ENCODE assay signal across 21 cellular contexts in the genomic region with DNA sequence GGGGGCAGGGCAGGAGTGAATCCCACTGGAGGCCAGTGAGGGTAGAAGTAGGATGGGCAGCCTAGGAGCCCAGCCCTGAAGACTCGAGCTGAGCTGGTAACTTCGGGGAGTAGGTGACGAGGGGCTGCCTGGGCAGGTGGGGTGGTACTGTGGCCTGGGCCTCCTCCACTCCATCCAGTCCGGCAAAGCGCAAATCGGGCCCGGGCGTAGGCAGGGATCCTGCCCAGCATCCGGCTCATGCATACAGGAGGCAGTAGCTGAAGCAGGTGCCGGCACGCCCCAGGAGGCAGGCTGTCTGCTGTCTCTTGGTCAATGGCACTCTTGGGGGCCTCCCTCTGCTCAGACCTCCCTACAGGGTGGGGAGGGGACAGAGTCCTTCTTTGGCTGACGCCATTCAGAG. TPM values are rescaled to one million over a fixed set of nuclear protein-coding genes. Genes with fewer than 3 reads are reported as not detected.
DNase-seq lines count a peak whose midpoint lies in the region; ATAC-seq, FAIRE-seq and TF ChIP-seq lines count a peak whose summit lies in the region.
"Had no signal": no experiment of that assay in that cellular context is flagged by ENCODE, and none has a peak within 500 bp of the region (broad histone marks: within the 10 kb centered on the region; RNA-seq: fewer than 3 reads in every experiment).

No MANE protein-coding gene starts in this region.

- peaks cover 19% of the 10 kb centered on the region for H3K4me1 Mint-ChIP-seq in activated CD4-positive, alpha-beta T cell treated with anti-CD3 and anti-CD28 coated beads, Interleukin-2, amount 10 ng/mL, durations not matched to agents 24 days and 14 days
- peaks cover 36% of the 10 kb centered on the region for H3K4me1 Mint-ChIP-seq in CD4-positive, alpha-beta T cell (ENCODE audit: low read depth)

- intact Hi-C loops in activated CD4-positive, alpha-beta T cell treated with anti-CD3 and anti-CD28 coated beads, Interleukin-2, amount 10 ng/mL, durations not matched to agents 24 days and 14 days (cut with micrococcal nuclease) = loop anchor here (1.0 kb wide), 1 partner anchor 8 kb away; no protein-coding TSS in a partner anchor
- intact Hi-C loops in CD4-positive, alpha-beta T cell (cut with DNase I, micrococcal nuclease) = no loop called here
- intact Hi-C loops in kidney (cut with DNase I) = no loop called here
- intact Hi-C loops in mucosa of descending colon (cut with DNase I, micrococcal nuclease) = no loop called here

- H3K27ac Mint-ChIP-seq in activated CD4-positive, alpha-beta T cell treated with anti-CD3 and anti-CD28 coated beads, Interleukin-2, amount 10 ng/mL, durations not matched to agents 24 days and 14 days = peak overlapping the region; percentile 45
- H3K27ac Mint-ChIP-seq in CD4-positive, alpha-beta T cell = peak overlapping the region; percentile 96

- no peak for ATAC-seq in CD4-positive, alpha-beta T cell (ENCODE audit: poor library complexity)
- no peak for ATAC-seq in mucosa of descending colon
- ATAC-seq: Panc1, Right ventricle myocardium inferior had no signal

- H3K27ac ChIP-seq in CD4-positive, alpha-beta T cell (ENCODE audit: low read depth, low read length) = no peak overlapping the region
- no peak overlapping the region for H3K27ac ChIP-seq in kidney (ENCODE audit: low read depth in 2 of 2, low read length in 2 of 2)

- TF ChIP-seq CTCF in CD4-positive, alpha-beta T cell (IDR thresholded peaks at IDR 0.05) = no peak
- no peak for TF ChIP-seq CTCF in kidney (IDR thresholded peaks at IDR 0.05; ENCODE audit: borderline replicate concordance, extremely low read depth, insufficient read depth)
- no peak for TF ChIP-seq CTCF in mucosa of descending colon (IDR thresholded peaks at IDR 0.05)

- CTCF ChIA-PET in CD4-positive, alpha-beta T cell (lab: Charles Lee) = interaction anchor here (0.8 to 2.7 kb wide), 4 partner anchors 13 to 29 kb away, joined by 3 to 13 read pairs (median 6); no protein-coding TSS in a partner anchor

- H3K27me3 Mint-ChIP-seq in activated CD4-positive, alpha-beta T cell treated with anti-CD3 and anti-CD28 coated beads, Interleukin-2, amount 10 ng/mL, durations not matched to agents 24 days and 14 days = no peaks in the 10 kb centered on the region
- no peaks in the 10 kb centered on the region for H3K27me3 Mint-ChIP-seq in CD4-positive, alpha-beta T cell

- H3K27me3 ChIP-seq in CD4-positive, alpha-beta T cell (ENCODE audit: control insufficient read depth, insufficient read depth, low read length) = no peaks in the 10 kb centered on the region
- H3K27me3 ChIP-seq in NT2/D1 (ENCODE audit: insufficient read depth, insufficient read length) = no peaks in the 10 kb centered on the region

- no peak overlapping the region for H3K4me3 ChIP-seq in NT2/D1 (ENCODE audit: insufficient read length, low read depth)
- no peak overlapping the region for H3K4me3 ChIP-seq in kidney (ENCODE audit: low read length in 2 of 2)
- no peak overlapping the region for H3K4me3 ChIP-seq in mucosa of descending colon

- no peaks in the 10 kb centered on the region for H3K9me3 Mint-ChIP-seq in activated CD4-positive, alpha-beta T cell treated with anti-CD3 and anti-CD28 coated beads, Interleukin-2, amount 10 ng/mL, durations not matched to agents 24 days and 14 days
- no peaks in the 10 kb centered on the region for H3K9me3 Mint-ChIP-seq in CD4-positive, alpha-beta T cell

- no peaks in the 10 kb centered on the region for H3K9me3 ChIP-seq in CD4-positive, alpha-beta T cell (ENCODE audit: control insufficient read depth, low read length)
- H3K9me3 ChIP-seq in NT2/D1 (ENCODE audit: insufficient read depth, low read length) = no peaks in the 10 kb centered on the region
- no peaks in the 10 kb centered on the region for H3K9me3 ChIP-seq in kidney (ENCODE audit: control insufficient read depth in 1 of 2, low read length in 2 of 2)
- no peaks in the 10 kb centered on the region for H3K9me3 ChIP-seq in mucosa of descending colon

- peaks cover 21% of the 10 kb centered on the region for H3K36me3 Mint-ChIP-seq in activated CD4-positive, alpha-beta T cell treated with anti-CD3 and anti-CD28 coated beads, Interleukin-2, amount 10 ng/mL, durations not matched to agents 24 days and 14 days (ENCODE audit: low read depth)
- peaks cover 32% of the 10 kb centered on the region for H3K36me3 Mint-ChIP-seq in CD4-positive, alpha-beta T cell (ENCODE audit: low read depth)

- no peak for FAIRE-seq in kidney (lab: Jason Lieb, UNC)
- FAIRE-seq: GM12891, H54 had no signal

- H3K36me3 ChIP-seq in NT2/D1 (ENCODE audit: insufficient read depth, insufficient read length, low read length) (peaks cover 75% of the 10 kb centered on the region), kidney (ENCODE audit: control insufficient read depth in 1 of 2, insufficient read depth in 2 of 2, low read length in 2 of 2) (no peaks in the 10 kb centered on the region), mucosa of descending colon (ENCODE audit: low read depth) (no peaks in the 10 kb centered on the region)

- POLR2A ChIA-PET in CD4-positive, alpha-beta T cell (lab: Charles Lee) = interaction anchor here (6.9 kb wide), 1 partner anchor 17 kb away, joined by 40 read pairs; no protein-coding TSS in a partner anchor

- H3K9ac ChIP-seq in NT2/D1 (ENCODE audit: insufficient read length, low read depth) (peak overlapping the region; percentile 1), kidney (ENCODE audit: low read length in 2 of 2) (no peak overlapping the region)

- H3K4me3 Mint-ChIP-seq in activated CD4-positive, alpha-beta T cell treated with anti-CD3 and anti-CD28 coated beads, Interleukin-2, amount 10 ng/mL, durations not matched to agents 24 days and 14 days = peak overlapping the region; percentile 26
- peak overlapping the region; percentile 76 for H3K4me3 Mint-ChIP-seq in CD4-positive, alpha-beta T cell

- no peak for DNase-seq in activated CD4-positive, alpha-beta T cell treated with anti-CD3 and anti-CD28 coated beads, Interleukin-2, amount 10 ng/mL, durations not matched to agents 24 days and 14 days
- no peak for DNase-seq in activated CD4-positive, alpha-beta T cell treated with anti-CD3 and anti-CD28 coated beads for 48 hours
- DNase-seq in CD4-positive, alpha-beta T cell = no peak
- no peak for DNase-seq in NT2/D1 (ENCODE audit: low read depth, low spot score)
- DNase-seq in kidney = peak; percentile 65
- no peak for DNase-seq in NCI-H774 (lab: John Stamatoyannopoulos, UW)
- DNase-seq in mucosa of descending colon = no peak
- DNase-seq in NCI-H748 (lab: John Stamatoyannopoulos, UW; ENCODE audit: unreplicated experiment) = no peak
- DNase-seq: GF-D8, Karpas-422, MM.1S, NCI-H1105, NCI-H1694, NCI-H510A treated with DMSO at 0.1 percent for 48 hours had no signal

- H3K4me1 ChIP-seq in NT2/D1 (ENCODE audit: insufficient read depth, insufficient read length) (peaks cover 4% of the 10 kb centered on the region), kidney (ENCODE audit: control insufficient read depth in 1 of 2, insufficient read depth in 1 of 2, low read depth in 1 of 2, low read length in 2 of 2) (no peaks in the 10 kb centered on the region), mucosa of descending colon (ENCODE audit: low read depth) (peaks cover 6% of the 10 kb centered on the region)

RNA-seq across cellular contexts. Expression of a gene that starts 1.3 kb away (rescaled TPM):
- 139 and 146 TPM in 2 replicates for total RNA-seq in activated CD4-positive, alpha-beta T cell treated with anti-CD3 and anti-CD28 coated beads, Interleukin-2, amount 10 ng/mL, durations not matched to agents 24 days and 14 days
- 100 to 1,000 TPM; 220 to 225 TPM for total RNA-seq in CD4-positive, alpha-beta T cell
- total RNA-seq in kidney (13.8 TPM), mucosa of descending colon (10 to 100 TPM; 18.3 to 45.1 (median 35.3) TPM)
- 7.6 TPM for polyA plus RNA-seq in kidney (ENCODE audit: insufficient read depth, low read depth, low replicate concordance)

RNA-seq across cellular contexts. Expression of a gene that starts 24.2 kb away (rescaled TPM):
- 1.3 and 1.9 TPM in 2 replicates for total RNA-seq in activated CD4-positive, alpha-beta T cell treated with anti-CD3 and anti-CD28 coated beads, Interleukin-2, amount 10 ng/mL, durations not matched to agents 24 days and 14 days
- 1 to 10 TPM; 5.0 to 6.1 TPM for total RNA-seq in CD4-positive, alpha-beta T cell
- 14.0 TPM for total RNA-seq in kidney
- polyA plus RNA-seq in kidney (ENCODE audit: insufficient read depth, low read depth, low replicate concordance) = 4.4 TPM
- 10 to 100 TPM; 20.1 to 32.9 (median 20.2) TPM for total RNA-seq in mucosa of descending colon

RNA-seq across cellular contexts. Expression of a gene that starts 42.6 kb away (rescaled TPM):
- total RNA-seq in activated CD4-positive, alpha-beta T cell treated with anti-CD3 and anti-CD28 coated beads, Interleukin-2, amount 10 ng/mL, durations not matched to agents 24 days and 14 days = 0.49 and 1.3 TPM in 2 replicates
- 1 to 10 TPM; 2.0 to 3.9 TPM for total RNA-seq in CD4-positive, alpha-beta T cell
- total RNA-seq in kidney (14.2 TPM), mucosa of descending colon (100 to 1,000 TPM in 2 of 3 donors, 10 to 100 TPM in 1; 65.7 to 137 (median 124) TPM)
- 112 TPM for polyA plus RNA-seq in kidney (ENCODE audit: insufficient read depth, low read depth, low replicate concordance)
- total RNA-seq: A172, Daoy had no signal
- polyA plus RNA-seq: BJ had no signal

RNA-seq across cellular contexts. Expression of a gene that starts 47.5 kb away (rescaled TPM):
- 0.19 and 0.26 TPM in 2 replicates for total RNA-seq in activated CD4-positive, alpha-beta T cell treated with anti-CD3 and anti-CD28 coated beads, Interleukin-2, amount 10 ng/mL, durations not matched to agents 24 days and 14 days
- not detected for total RNA-seq in CD4-positive, alpha-beta T cell
- 1.3 TPM for total RNA-seq in kidney
- 1.6 TPM for polyA plus RNA-seq in kidney (ENCODE audit: insufficient read depth, low read depth, low replicate concordance)
- 10 to 100 TPM in 2 of 3 donors, 1 to 10 TPM in 1; 8.6 to 23.0 (median 22.4) TPM for total RNA-seq in mucosa of descending colon
- total RNA-seq: Daoy, Right ventricle myocardium inferior had no signal
- polyA plus RNA-seq: BJ had no signal
